In genomic region chr7:30010022-30010421, GRCh38 we compare ENCODE assay signal across 2 cellular contexts.
TF ChIP-seq lines count a peak whose summit lies in the region.

No MANE protein-coding gene starts in this region.

TF ChIP-seq in HEK293T, 16 proteins besides CTCF, POLR2A, EP300 and RAD21:
- no peak for TF ChIP-seq LEF1 (IDR thresholded peaks at IDR 0.05; ENCODE audit: borderline replicate concordance)
- TF ChIP-seq CTBP1 (IDR thresholded peaks at IDR 0.05; ENCODE audit: borderline replicate concordance): no peak
- TF ChIP-seq PKNOX1 (IDR thresholded peaks at IDR 0.05): 0 out of 2 replicates have a peak, but pooled peaks have one; percentile 21
- TF ChIP-seq ELF4 (IDR thresholded peaks at IDR 0.05): no peak

TF ChIP-seq in K562, 482 proteins besides CTCF, POLR2A, EP300 and RAD21:
- no peak for TF ChIP-seq GMEB1 (CRISPR knock-in tag; IDR thresholded peaks at IDR 0.05)
- no peak for TF ChIP-seq ZFP30 (CRISPR knock-in tag; IDR thresholded peaks at IDR 0.05; ENCODE audit: borderline replicate concordance)
- TF ChIP-seq ILK (tag; IDR thresholded peaks at IDR 0.05; ENCODE audit: borderline replicate concordance, low read depth): no peak
- TF ChIP-seq NEUROD1 (IDR thresholded peaks at IDR 0.05; ENCODE audit: borderline replicate concordance, low read depth, low read length, partially characterized antibody): no peak
- TF ChIP-seq ZC3H11A (IDR thresholded peaks at IDR 0.05; ENCODE audit: low read depth, low read length): no peak
- TF ChIP-seq HDAC1 (IDR thresholded peaks at IDR 0.05): peak in 1 of 2 experiments; percentile 77; a peak in 2 of 4 replicates
- TF ChIP-seq HDAC2 (IDR thresholded peaks at IDR 0.05): peak; percentile 49
- TF ChIP-seq SUPT5H (IDR thresholded peaks at IDR 0.05): no peak
- no peak for TF ChIP-seq NFE2L1 (tag; IDR thresholded peaks at IDR 0.05; ENCODE audit: borderline replicate concordance, low read depth)
- TF ChIP-seq TEAD4 (IDR thresholded peaks at IDR 0.05; ENCODE audit: low read length): peak; percentile 24; the same call in 1 of the 2 replicates
- TF ChIP-seq TEAD4 (CRISPR knock-in tag; IDR thresholded peaks at IDR 0.05; ENCODE audit: borderline replicate concordance): no peak
- 0 out of 2 replicates have a peak, but pooled peaks have one; percentile 19 for TF ChIP-seq CBFA2T2 (conservative IDR thresholded peaks at IDR 0.05)
- no peak for TF ChIP-seq ZFP1 (CRISPR knock-in tag; IDR thresholded peaks at IDR 0.05)
- no peak for TF ChIP-seq TFAP4 (CRISPR knock-in tag; IDR thresholded peaks at IDR 0.05; ENCODE audit: borderline replicate concordance)
- no peak for TF ChIP-seq MYC (IDR thresholded peaks at IDR 0.05; ENCODE audit: low read depth, low read length)
- TF ChIP-seq MYC (CRISPR knock-in tag; IDR thresholded peaks at IDR 0.05; ENCODE audit: borderline replicate concordance, low read depth): no peak
- TF ChIP-seq MTA1 (IDR thresholded peaks at IDR 0.05; ENCODE audit: borderline replicate concordance): no peak
- peak; percentile 52 for TF ChIP-seq CBFA2T3 (IDR thresholded peaks at IDR 0.05)
- peak; percentile 56 to 89; a peak in 3 of 4 replicates for TF ChIP-seq RCOR1 (IDR thresholded peaks at IDR 0.05; ENCODE audit: borderline replicate concordance in 1 of 2, low read depth in 2 of 2, low read length in 2 of 2)
- TF ChIP-seq KDM1A (IDR thresholded peaks at IDR 0.05): peak; percentile 94 to 95
- TF ChIP-seq TAL1 (IDR thresholded peaks at IDR 0.05): 0 out of 2 replicates have a peak, but pooled peaks have one; percentile 9
